In the genomic region with DNA sequence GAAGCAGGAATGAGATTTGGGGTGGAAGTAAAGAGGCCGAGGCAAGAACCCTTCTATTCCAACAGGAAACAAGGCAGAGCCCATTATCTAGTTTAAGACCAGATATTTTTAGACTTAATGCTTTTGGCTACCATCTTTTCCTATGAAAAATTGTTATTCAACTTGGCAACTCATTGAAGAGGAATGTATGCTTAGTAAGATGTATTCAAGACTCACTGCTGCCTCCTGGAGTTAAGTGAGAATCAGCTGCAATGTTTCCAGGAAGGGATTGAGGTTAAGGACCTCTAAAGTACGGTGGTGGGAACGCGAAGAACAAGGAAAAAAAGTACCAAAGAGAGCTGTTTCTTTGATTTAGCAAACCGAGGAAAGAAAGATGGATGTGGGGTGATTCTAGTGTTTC, we compare ENCODE assay signal across 9 cellular contexts.
A peak's percentile ranks its signal among the peaks of the same experiment; 100 is the strongest.
DNase-seq lines count a peak whose midpoint lies in the region; ATAC-seq, FAIRE-seq and TF ChIP-seq lines count a peak whose summit lies in the region.
"Had no signal": no experiment of that assay in that cellular context is flagged by ENCODE, and none has a peak within 500 bp of the region (broad histone marks: within the 10 kb centered on the region; RNA-seq: fewer than 3 reads in every experiment).

No MANE protein-coding gene starts in this region.

- intact Hi-C loops in head of caudate nucleus (cut with DNase I) (no loop called here), lower leg skin (cut with DNase I; ENCODE audit: low total_unique reads) (no loop called here)

- FAIRE-seq in A204.1 (lab: Jason Lieb, UNC), result peak; percentile 11

- TF ChIP-seq POLR2A in lower leg skin (IDR thresholded peaks at IDR 0.05), result no peak

- 88 to 90% methylated on average over 5 of the region's 5 CpGs for WGBS in lower leg skin, 2 donors

- ATAC-seq in foreskin keratinocyte (peak; percentile 81), GM18517 (IDR thresholded peaks at IDR 0.05; ENCODE audit: unreplicated experiment) (no peak)

- H3K4me1 ChIP-seq in foreskin keratinocyte, result no peaks in the 10 kb centered on the region

- DNase-seq in RKO (ENCODE audit: low spot score), result peak; percentile 80
- peak; percentile 33 to 68 for DNase-seq in foreskin keratinocyte
- DNase-seq in NCI-H510A (lab: John Stamatoyannopoulos, UW), result no peak
- DNase-seq in head of caudate nucleus, result no peak
- DNase-seq in lower leg skin (ENCODE audit: low spot score in 2 of 2), result no peak
- DNase-seq: substantia nigra had no signal

- 0 out of 2 replicates have a peak, but pooled peaks have one; percentile 37 for TF ChIP-seq CTCF in GM12874 (IDR thresholded peaks at IDR 0.05; ENCODE audit: insufficient read depth, low read depth, low read length)
- peak; percentile 72 for TF ChIP-seq CTCF in foreskin keratinocyte (conservative IDR thresholded peaks at IDR 0.05)
- TF ChIP-seq CTCF in lower leg skin (IDR thresholded peaks at IDR 0.05), result no peak

- no peak overlapping the region for H3K27ac ChIP-seq in foreskin keratinocyte

- H3K4me3 ChIP-seq in lower leg skin (ENCODE audit: low read depth, poor library complexity, severe bottlenecking), result no peak overlapping the region

- H3K27me3 ChIP-seq in foreskin keratinocyte, result no peaks in the 10 kb centered on the region

Comparison
In these comparisons a context has a peak if more than half of its experiments do, and no peak if none do; other contexts are left out.
1. CTCF ChIP-seq: peak in GM12874 (single experiment) and foreskin keratinocyte (single experiment); none in lower leg skin (0 of 3).
2. DNase-seq: peak in RKO (single experiment) and foreskin keratinocyte (2 of 2); none in NCI-H510A (single experiment), head of caudate nucleus (0 of 42) and lower leg skin (0 of 2).